Comparison of ENCODE assay signal across 9 cellular contexts in the genomic region with DNA sequence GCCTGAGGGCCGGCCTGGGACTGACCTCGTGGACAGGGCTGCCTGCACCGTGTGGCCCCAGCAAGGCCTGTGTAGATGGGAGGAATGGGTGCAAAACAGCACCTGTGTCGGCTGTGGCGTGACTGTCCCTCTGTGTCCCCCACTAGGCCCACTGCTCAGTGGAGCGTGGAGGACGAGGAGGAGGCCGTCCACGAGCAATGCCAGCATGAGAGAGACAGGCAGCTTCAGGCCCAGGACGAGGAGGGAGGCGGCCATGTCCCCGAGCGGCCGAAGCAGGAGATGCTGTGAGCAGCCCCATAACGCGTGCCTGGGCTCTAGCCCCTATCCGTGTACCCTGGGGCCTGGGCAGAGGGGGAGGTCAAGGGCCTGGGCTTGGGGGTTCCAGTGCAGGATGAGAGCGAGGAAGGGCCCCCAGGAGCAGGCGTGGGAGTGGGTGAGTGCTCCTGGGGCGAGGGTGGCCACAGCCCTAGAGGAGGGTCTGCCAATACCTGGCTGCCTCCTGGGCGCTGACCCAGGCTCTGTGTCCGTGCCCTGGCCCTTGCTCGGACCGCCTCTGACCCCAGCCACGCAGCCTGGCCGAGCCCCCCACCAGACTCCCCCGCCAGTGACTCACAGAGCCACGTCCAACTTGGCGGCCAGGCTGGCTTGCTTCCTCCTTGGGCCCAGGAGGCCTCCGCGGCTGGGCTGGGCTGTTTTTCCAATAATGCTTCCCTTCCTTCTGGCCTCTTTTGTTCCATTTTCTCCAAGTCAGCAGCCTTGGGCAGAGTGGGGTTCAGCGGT. TPM values are rescaled to one million over a fixed set of nuclear protein-coding genes. Genes with fewer than 3 reads are reported as not detected.
A peak's percentile ranks its signal among the peaks of the same experiment; 100 is the strongest.
DNase-seq lines count a peak whose midpoint lies in the region; ATAC-seq, FAIRE-seq and TF ChIP-seq lines count a peak whose summit lies in the region.
"Had no signal": no experiment of that assay in that cellular context is flagged by ENCODE, and none has a peak within 500 bp of the region (broad histone marks: within the 10 kb centered on the region; RNA-seq: fewer than 3 reads in every experiment).

No MANE protein-coding gene starts in this region.

- no peaks in the 10 kb centered on the region for H4K20me1 ChIP-seq in astrocyte (ENCODE audit: insufficient read depth, low read length)

- H3K4me3 Mint-ChIP-seq in astrocyte (ENCODE audit: unreplicated experiment) (no peak overlapping the region), immature natural killer cell (no peak overlapping the region)

- DNase-seq in astrocyte (ENCODE audit: low read depth) (peak; percentile 13), immature natural killer cell (no peak), suprapubic skin (ENCODE audit: low spot score in 2 of 2) (peak; percentile 88 to 92), dedifferentiated amniotic fluid mesenchymal stem cell (ENCODE audit: extremely low spot score) (no peak), COLO668 (lab: John Stamatoyannopoulos, UW; ENCODE audit: unreplicated experiment) (no peak)
- DNase-seq: NCI-H1092 treated with DMSO at 0.1 percent for 48 hours had no signal

- WGBS in suprapubic skin = 58% methylated on average over 13 of the region's 32 CpGs

- H3K36me3 Mint-ChIP-seq in astrocyte (ENCODE audit: low read depth, unreplicated experiment) (no peaks in the 10 kb centered on the region), immature natural killer cell (no peaks in the 10 kb centered on the region)

- H3K9me3 Mint-ChIP-seq in astrocyte (ENCODE audit: unreplicated experiment) (no peaks in the 10 kb centered on the region), immature natural killer cell (no peaks in the 10 kb centered on the region)

- H3K27ac ChIP-seq in astrocyte (ENCODE audit: low read depth, low read length) = no peak overlapping the region
- peak overlapping the region; percentile 90 for H3K27ac ChIP-seq in suprapubic skin

- H3K4me1 ChIP-seq in astrocyte (ENCODE audit: insufficient read depth, low read length) (peaks cover 8% of the 10 kb centered on the region), suprapubic skin (peaks cover 74% of the 10 kb centered on the region)

- H3K4me1 Mint-ChIP-seq in astrocyte (ENCODE audit: low read depth, unreplicated experiment) (no peaks in the 10 kb centered on the region), immature natural killer cell (peaks cover 5 to 42% of the 10 kb centered on the region in 2 donors)

- H3K27ac Mint-ChIP-seq in astrocyte (ENCODE audit: unreplicated experiment) (peak overlapping the region; percentile 53), immature natural killer cell (peak overlapping the region; percentile 18 to 89 (median 66))

- no peak for TF ChIP-seq CTCF in astrocyte (IDR thresholded peaks at IDR 0.05; ENCODE audit: insufficient read depth, low read depth, low read length)
- TF ChIP-seq CTCF in suprapubic skin (IDR thresholded peaks at IDR 0.05) = no peak

- H2AFZ ChIP-seq in astrocyte (ENCODE audit: low read depth, low read length) = peak overlapping the region; percentile 77

- no peak for ATAC-seq in GM18511 (IDR thresholded peaks at IDR 0.05; ENCODE audit: unreplicated experiment)

- peaks cover 2% of the 10 kb centered on the region for H3K27me3 ChIP-seq in astrocyte (ENCODE audit: insufficient read depth, low read length)
- H3K27me3 ChIP-seq in suprapubic skin = no peaks in the 10 kb centered on the region

- no peaks in the 10 kb centered on the region for H3K36me3 ChIP-seq in astrocyte (ENCODE audit: insufficient read depth, low read length)
- peaks cover 21% of the 10 kb centered on the region for H3K36me3 ChIP-seq in suprapubic skin

- no peak for TF ChIP-seq EP300 in suprapubic skin (IDR thresholded peaks at IDR 0.05)

- TF ChIP-seq POLR2A in suprapubic skin (IDR thresholded peaks at IDR 0.05) = no peak

- FAIRE-seq in astrocyte (lab: Jason Lieb, UNC) = no peak

- peak overlapping the region; percentile 58 for H3K9ac ChIP-seq in astrocyte (ENCODE audit: low read length)

- H3K4me3 ChIP-seq in astrocyte (ENCODE audit: insufficient read depth, low read depth, low read length) = no peak overlapping the region
- no peak overlapping the region for H3K4me3 ChIP-seq in suprapubic skin

- H3K4me2 ChIP-seq in astrocyte (ENCODE audit: low read length) = no peak overlapping the region

- H3K9me3 ChIP-seq in astrocyte (ENCODE audit: insufficient read depth, low read depth, low read length) = no peaks in the 10 kb centered on the region
- no peaks in the 10 kb centered on the region for H3K9me3 ChIP-seq in suprapubic skin

- no peaks in the 10 kb centered on the region for H3K79me2 ChIP-seq in astrocyte (ENCODE audit: insufficient read depth, low read length)

- H3K27me3 Mint-ChIP-seq in astrocyte (ENCODE audit: low read depth, unreplicated experiment) (no peaks in the 10 kb centered on the region), immature natural killer cell (ENCODE audit: low read depth in 3 of 3) (peaks cover 0 to 1% (median 0%) of the 10 kb centered on the region in 3 donors)

RNA-seq across cellular contexts. Expression of gene PRR33, which starts 11.6 kb away (rescaled TPM):
- total RNA-seq in astrocyte (not detected in 2 replicates), suprapubic skin (not detected)
- polyA plus RNA-seq in immature natural killer cell = under 1 TPM in 1 of 3 donors, not detected in 2; 0.35 TPM
- total RNA-seq: lung microvascular endothelial cell; T-helper 2 cell treated with Interferon-gamma antibody and Interleukin-4, amounts not matched to agents 100 ng/mL and 5 ng/mL, for 36 hours had no signal

RNA-seq across cellular contexts. Expression of gene LSP1, which starts 27.2 kb away (rescaled TPM):
- total RNA-seq in astrocyte (1.3 and 1.9 TPM in 2 replicates), suprapubic skin (100 to 1,000 TPM in 2 of 4 donors, 10 to 100 TPM in 2; 70.4 to 134 (median 107) TPM)
- 100 to 1,000 TPM; 437 to 767 (median 593) TPM for polyA plus RNA-seq in immature natural killer cell
- total RNA-seq: lung microvascular endothelial cell had no signal

RNA-seq across cellular contexts. Expression of gene TNNT3, which starts 39.4 kb away (rescaled TPM):
- total RNA-seq in astrocyte (not detected in 2 replicates), suprapubic skin (10 to 100 TPM in 1 of 4 donors, 1 to 10 TPM in 3; 1.5 to 12.9 (median 4.8) TPM)
- not detected for polyA plus RNA-seq in immature natural killer cell
- total RNA-seq: lung microvascular endothelial cell had no signal

RNA-seq across cellular contexts. Expression of gene TNNI2, which starts 41.4 kb away (rescaled TPM):
- not detected in 2 replicates for total RNA-seq in astrocyte
- polyA plus RNA-seq in immature natural killer cell = 1 to 10 TPM in 1 of 3 donors, under 1 TPM in 1, not detected in 1; 0.54 to 2.0 TPM
- total RNA-seq in suprapubic skin = 10 to 100 TPM; 17.4 to 63.6 (median 27.2) TPM
- total RNA-seq: lung microvascular endothelial cell had no signal

RNA-seq across cellular contexts. Expression of gene SYT8, which starts 45.3 kb away (rescaled TPM):
- 0.36 and 0.38 TPM in 2 replicates for total RNA-seq in astrocyte
- not detected for polyA plus RNA-seq in immature natural killer cell
- 100 to 1,000 TPM; 141 to 280 (median 193) TPM for total RNA-seq in suprapubic skin
- total RNA-seq: lung microvascular endothelial cell; T-helper 2 cell treated with Interferon-gamma antibody and Interleukin-4, amounts not matched to agents 100 ng/mL and 5 ng/mL, for 36 hours had no signal

Comparison
In these comparisons a context has a peak if more than half of its experiments do, and no peak if none do; other contexts are left out.
1. DNase-seq: peak in astrocyte (single experiment) and suprapubic skin (2 of 2); none in immature natural killer cell (0 of 3), dedifferentiated amniotic fluid mesenchymal stem cell (single experiment) and COLO668 (single experiment).
2. RNA of gene LSP1, which starts 27.2 kb away (total RNA-seq): 70.4 to 134 TPM in suprapubic skin; 1.3 to 1.9 TPM in astrocyte; every median in the first group is over 10 times any median in the second.